Comparison of ENCODE assay signal across 8 cellular contexts in the genomic region with DNA sequence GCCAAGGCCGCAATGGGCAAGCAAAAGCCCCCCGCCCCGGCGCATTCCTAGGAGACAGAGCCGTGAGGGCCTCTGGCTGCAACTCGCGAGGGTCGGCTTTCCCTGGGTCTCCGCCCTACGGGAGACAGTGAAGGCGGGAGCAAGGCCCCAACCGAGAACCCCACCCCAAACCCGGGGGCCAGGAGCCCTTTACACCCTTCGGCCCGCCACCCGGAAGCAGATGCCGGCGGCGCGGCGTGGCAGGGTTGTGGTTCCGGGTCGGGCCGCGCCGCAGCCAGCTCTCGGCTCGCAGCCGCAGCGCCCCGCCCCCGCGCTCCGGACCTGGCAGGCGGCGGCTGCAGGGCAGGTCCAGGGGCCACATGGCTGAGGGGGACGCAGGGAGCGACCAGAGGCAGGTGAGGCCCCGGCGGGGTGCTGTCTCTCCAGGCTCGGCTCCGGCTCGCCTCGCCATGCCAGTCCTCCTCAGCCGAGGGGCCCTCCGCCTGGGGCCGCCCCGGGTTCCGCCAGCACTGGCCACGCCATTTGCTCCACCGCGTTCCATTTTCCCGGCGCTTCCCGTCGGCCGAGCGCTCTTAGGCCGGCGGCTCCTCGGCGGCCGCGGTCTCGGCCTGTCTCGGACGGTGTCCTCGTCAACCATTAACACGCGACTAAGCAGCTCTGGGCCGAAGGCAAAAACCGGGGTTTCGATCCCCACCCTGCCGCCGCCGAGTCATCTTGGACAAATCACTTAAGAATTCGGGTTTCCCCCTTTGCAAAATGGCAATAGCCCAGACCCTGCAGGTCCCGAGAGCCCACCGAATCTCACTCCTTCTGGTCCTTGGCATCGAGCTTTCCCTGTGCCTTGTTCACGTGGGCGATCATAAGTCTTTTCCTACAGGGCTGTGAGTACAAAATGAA. TPM values are rescaled to one million over a fixed set of nuclear protein-coding genes. Genes with fewer than 3 reads are reported as not detected.
A peak's percentile ranks its signal among the peaks of the same experiment; 100 is the strongest.
DNase-seq lines count a peak whose midpoint lies in the region; TF ChIP-seq lines count a peak whose summit lies in the region.

IMPACT (plus strand) TSS at position 273 of the 897 bp plus-strand sequence; CDS start at position 360, 87 bp downstream.

- peak within 1 kb of the TSS; percentile 72 for H3K4me2 ChIP-seq in GM23248 (ENCODE audit: unreplicated experiment)

- H3K4me3 ChIP-seq in GM23248 = peak within 1 kb of the TSS; percentile 77
- H3K4me3 ChIP-seq in LNCaP clone FGC (ENCODE audit: low read depth, low read length) = peak within 1 kb of the TSS; percentile 83
- H3K4me3 ChIP-seq in testis = peak within 1 kb of the TSS; percentile 84

- no peaks in the 10 kb centered on the region for H4K20me1 ChIP-seq in GM23248 (ENCODE audit: insufficient read depth)

- H3K9me3 ChIP-seq in ES-I3 (ENCODE audit: control insufficient read depth, insufficient read depth, low read length) = no peaks in the 10 kb centered on the region
- no peaks in the 10 kb centered on the region for H3K9me3 ChIP-seq in GM23248 (ENCODE audit: low read depth)
- H3K9me3 ChIP-seq in testis = no peaks in the 10 kb centered on the region

- H3K9me2 ChIP-seq in GM23248 (ENCODE audit: insufficient read depth) = peaks cover 5% of the 10 kb centered on the region; the same call in 1 of the 2 replicates

- in situ Hi-C loops in GM23248 (cut with MboI) = no loop called here

- TF ChIP-seq POLR2A in testis (IDR thresholded peaks at IDR 0.05) = no peak

- peak; percentile 91 for DNase-seq in GM23248
- peak; percentile 28 for DNase-seq in LNCaP clone FGC (ENCODE audit: low read depth)
- DNase-seq in SKM-1 treated with dmso at 0.1 percent for 144 hours (lab: John Stamatoyannopoulos, UW; ENCODE audit: unreplicated experiment) = peak; percentile 77
- DNase-seq in activated naive CD8-positive, alpha-beta T cell treated with anti-CD3 and anti-CD28 coated beads for 36 hours = peak; percentile 85
- DNase-seq in head of caudate nucleus = peak; percentile 32 to 92 (median 84)
- DNase-seq in osteocyte (ENCODE audit: extremely low spot score, unreplicated experiment) = peak; percentile 95
- peak; percentile 89 for DNase-seq in testis

- peak within 1 kb of the TSS; percentile 100 for H2AFZ ChIP-seq in GM23248

- H3K27me3 Mint-ChIP-seq in activated naive CD8-positive, alpha-beta T cell treated with anti-CD3 and anti-CD28 coated beads for 36 hours = peaks cover 16% of the 10 kb centered on the region
- H3K27me3 Mint-ChIP-seq in osteocyte (ENCODE audit: unreplicated experiment) = peaks cover 14% of the 10 kb centered on the region

- H3K4me1 ChIP-seq in ES-I3 (ENCODE audit: insufficient read depth, low read length) = peaks cover 9% of the 10 kb centered on the region
- peaks cover 6% of the 10 kb centered on the region; the same call in 1 of the 2 replicates for H3K4me1 ChIP-seq in GM23248 (ENCODE audit: insufficient read depth)
- H3K4me1 ChIP-seq in testis = peaks cover 18% of the 10 kb centered on the region

- H3K27me3 ChIP-seq in GM23248 (replicated peaks; ENCODE audit: insufficient read depth) (no peaks in the 10 kb centered on the region), testis (no peaks in the 10 kb centered on the region)

- H3K4me1 Mint-ChIP-seq in activated naive CD8-positive, alpha-beta T cell treated with anti-CD3 and anti-CD28 coated beads for 36 hours = peaks cover 16% of the 10 kb centered on the region
- peaks cover 20% of the 10 kb centered on the region for H3K4me1 Mint-ChIP-seq in osteocyte (ENCODE audit: unreplicated experiment)

- H3K9ac ChIP-seq in ES-I3 (ENCODE audit: low read depth, low read length) (peak within 1 kb of the TSS; percentile 78), GM23248 (peak within 1 kb of the TSS; percentile 93)

- peaks cover 24% of the 10 kb centered on the region for H3K36me3 Mint-ChIP-seq in activated naive CD8-positive, alpha-beta T cell treated with anti-CD3 and anti-CD28 coated beads for 36 hours
- H3K36me3 Mint-ChIP-seq in osteocyte (ENCODE audit: unreplicated experiment) = peaks cover 16% of the 10 kb centered on the region

- intact Hi-C loops in head of caudate nucleus (cut with DNase I) (loop anchor here (2.0 kb wide), 1 partner anchor 30 kb away; the partner anchor contains the start of gene OSBPL1A), testis (cut with DNase I; ENCODE audit: low total_unique reads) (no loop called here)

- H3K36me3 ChIP-seq in ES-I3 (ENCODE audit: insufficient read depth, low read length) = peaks cover 3% of the 10 kb centered on the region; the same call in 1 of the 2 replicates
- no peaks in the 10 kb centered on the region for H3K36me3 ChIP-seq in GM23248 (ENCODE audit: low read depth)
- H3K36me3 ChIP-seq in testis (ENCODE audit: low read depth, missing control alignments) = no peaks in the 10 kb centered on the region

- no peak for TF ChIP-seq CTCF in LNCaP clone FGC (IDR thresholded peaks at IDR 0.05; ENCODE audit: control insufficient read depth, extremely low read depth, insufficient read depth)
- no peak for TF ChIP-seq CTCF in osteocyte (IDR thresholded peaks at IDR 0.05)
- no peak for TF ChIP-seq CTCF in testis (IDR thresholded peaks at IDR 0.05)

- H3K27ac ChIP-seq in GM23248 (peak within 1 kb of the TSS; percentile 81), testis (peak within 1 kb of the TSS; percentile 78 to 89)

- peak within 1 kb of the TSS; percentile 91 for H3K4me3 Mint-ChIP-seq in activated naive CD8-positive, alpha-beta T cell treated with anti-CD3 and anti-CD28 coated beads for 36 hours
- H3K4me3 Mint-ChIP-seq in osteocyte (ENCODE audit: unreplicated experiment) = peak within 1 kb of the TSS; percentile 90

- H3K9me3 Mint-ChIP-seq in activated naive CD8-positive, alpha-beta T cell treated with anti-CD3 and anti-CD28 coated beads for 36 hours = peaks cover 11% of the 10 kb centered on the region
- H3K9me3 Mint-ChIP-seq in osteocyte (ENCODE audit: unreplicated experiment) = peaks cover 8% of the 10 kb centered on the region

- H3F3A ChIP-seq in GM23248 (ENCODE audit: insufficient read depth) = no peaks in the 10 kb centered on the region

- WGBS in GM23248 (ENCODE audit: low coverage in 1 of 2, low lambda C conversion rate in 2 of 2, missing lambda C conversion rate in 2 of 2), 2 experiments = 3 to 4% methylated on average over 55 to 79 of the region's 82 CpGs
- WGBS in testis, 2 donors = 2 to 6% methylated on average over 19 to 52 of the region's 82 CpGs

- peaks cover 13% of the 10 kb centered on the region for H3K79me2 ChIP-seq in GM23248 (ENCODE audit: insufficient read depth)

- H3K27ac Mint-ChIP-seq in activated naive CD8-positive, alpha-beta T cell treated with anti-CD3 and anti-CD28 coated beads for 36 hours = peak within 1 kb of the TSS; percentile 96
- peak within 1 kb of the TSS; percentile 94 for H3K27ac Mint-ChIP-seq in osteocyte (ENCODE audit: unreplicated experiment)

RNA-seq across cellular contexts. Expression of gene IMPACT, which starts in this region (rescaled TPM):
- total RNA-seq in GM23248 (2014; rRNA removed; shearing (Covaris generic)) = 61.5 and 66.0 TPM in 2 replicates
- 43.2 and 43.4 TPM in 2 replicates for polyA plus RNA-seq in GM23248 (2016; fragmentation: Nextera tagmentation; extraction: Ambion mirVana)
- 10 to 100 TPM; 23.8 to 26.4 TPM for total RNA-seq in activated naive CD8-positive, alpha-beta T cell treated with anti-CD3 and anti-CD28 coated beads for 36 hours
- total RNA-seq in osteocyte = 53.0 and 58.3 TPM in 2 replicates
- total RNA-seq in testis = 10 to 100 TPM; 49.0 to 50.4 TPM
- polyA plus RNA-seq in testis (ENCODE audit: insufficient read depth, low read depth, low replicate concordance) = 59.7 TPM

Comparison
In these comparisons a context has a peak if more than half of its experiments do, and no peak if none do; other contexts are left out.
1. Peak in every context shown above with its lines: DNase-seq, H3K4me3 ChIP-seq and H3K27ac ChIP-seq.
2. DNase-seq: peak in every context shown above with its lines; median percentile 95 in osteocyte; 91 in GM23248; 89 in testis; 85 in activated naive CD8-positive, alpha-beta T cell treated with anti-CD3 and anti-CD28 coated beads for 36 hours; 84 in head of caudate nucleus; 77 in SKM-1 treated with dmso at 0.1 percent for 144 hours; 28 in LNCaP clone FGC.